Comparison of ENCODE assay signal across 18 cellular contexts in the genomic region with DNA sequence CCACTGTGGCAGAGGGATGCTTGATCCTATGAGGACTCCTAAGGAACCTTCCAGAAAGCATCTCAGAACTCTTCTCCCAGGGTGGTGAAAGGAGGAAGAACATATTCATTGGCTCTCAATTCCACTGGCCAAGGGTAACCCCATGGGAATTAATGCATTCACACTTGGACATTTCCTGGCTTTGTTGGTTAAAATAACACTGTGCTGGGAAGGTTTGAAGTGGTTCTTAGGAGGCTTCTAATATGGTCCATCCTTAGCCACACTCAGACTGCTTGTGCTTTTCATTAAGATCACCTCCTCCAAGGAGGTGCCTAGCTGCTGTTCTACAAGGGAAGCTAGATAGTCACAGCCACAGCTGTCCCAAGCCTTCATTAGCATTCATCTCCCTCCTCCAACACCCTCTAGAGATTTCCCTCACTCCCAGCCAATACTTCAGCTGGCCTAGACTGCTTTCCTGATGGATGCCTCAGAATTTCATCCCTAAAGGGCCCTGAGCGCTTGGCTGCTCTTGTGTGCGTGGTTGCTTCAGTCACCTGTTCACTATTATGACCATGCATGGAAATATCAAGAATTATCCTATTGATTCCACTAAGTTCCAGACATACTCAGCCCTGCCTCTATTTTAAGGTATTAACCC.
DNase-seq lines count a peak whose midpoint lies in the region; ATAC-seq and TF ChIP-seq lines count a peak whose summit lies in the region.
"Had no signal": no experiment of that assay in that cellular context is flagged by ENCODE, and none has a peak within 500 bp of the region (broad histone marks: within the 10 kb centered on the region; RNA-seq: fewer than 3 reads in every experiment).

No MANE protein-coding gene starts in this region.

- H3K4me2 ChIP-seq in mesenchymal stem cell (ENCODE audit: low read length, poor library complexity, severe bottlenecking) = no peak overlapping the region
- H3K4me2 ChIP-seq: A549 had no signal

- no peaks in the 10 kb centered on the region for H3K79me1 ChIP-seq in mesenchymal stem cell (replicated peaks; ENCODE audit: low read length, poor library complexity, severe bottlenecking)

- no peak overlapping the region for H2BK15ac ChIP-seq in mesenchymal stem cell (ENCODE audit: low read depth, poor library complexity, severe bottlenecking)

- peak overlapping the region; percentile 12 for H3K9ac ChIP-seq in mesenchymal stem cell (ENCODE audit: low read length)

- H3K9me3 Mint-ChIP-seq in mesothelial cell of epicardium = peaks cover 5% of the 10 kb centered on the region

- H3K27ac Mint-ChIP-seq in mesothelial cell of epicardium = no peak overlapping the region

- no peak overlapping the region for H2AFZ ChIP-seq in mesenchymal stem cell (ENCODE audit: low read depth, low read length)

- no peak overlapping the region for H3K23ac ChIP-seq in mesenchymal stem cell (ENCODE audit: low read length in 2 of 2)

- no peak for TF ChIP-seq POLR2A in heart left ventricle (IDR thresholded peaks at IDR 0.05)

- no peak overlapping the region for H3K4me3 ChIP-seq in heart left ventricle
- H3K4me3 ChIP-seq in mesenchymal stem cell (ENCODE audit: insufficient read depth in 1 of 2, low read depth in 1 of 2, low read length in 2 of 2) = no peak overlapping the region
- H3K4me3 ChIP-seq: A549 had no signal

- H4K8ac ChIP-seq in mesenchymal stem cell (ENCODE audit: low read length) = no peak overlapping the region

- peak in 3 of 4 donors; percentile 61 to 69 (median 67) for ATAC-seq in heart left ventricle
- ATAC-seq in HG03097 (IDR thresholded peaks at IDR 0.05; ENCODE audit: low FRiP score, unreplicated experiment) = no peak
- no peak for ATAC-seq in GM21529 (IDR thresholded peaks at IDR 0.05; ENCODE audit: unreplicated experiment)
- ATAC-seq: A549 had no signal

- no peak overlapping the region for H3K18ac ChIP-seq in mesenchymal stem cell (ENCODE audit: low read depth in 1 of 2, low read length in 2 of 2)

- H3K36me3 Mint-ChIP-seq in mesothelial cell of epicardium = no peaks in the 10 kb centered on the region

- no peak overlapping the region for H2AK5ac ChIP-seq in mesenchymal stem cell (ENCODE audit: low read length, severe bottlenecking)

- H4K91ac ChIP-seq in mesenchymal stem cell (ENCODE audit: low read length) = no peak overlapping the region

- H2BK120ac ChIP-seq in mesenchymal stem cell (ENCODE audit: low read depth, low read length) = no peak overlapping the region

- no peak overlapping the region for H3K4me3 Mint-ChIP-seq in mesothelial cell of epicardium

- peaks cover 10% of the 10 kb centered on the region for H3K4me1 Mint-ChIP-seq in mesothelial cell of epicardium

- H3K27me3 ChIP-seq in heart left ventricle (no peaks in the 10 kb centered on the region), mesenchymal stem cell (ENCODE audit: control insufficient read depth in 1 of 2, insufficient read depth in 1 of 2, low read length in 2 of 2) (no peaks in the 10 kb centered on the region)

- peaks cover 0 to 28% (median 16%) of the 10 kb centered on the region in 12 donors for H3K4me1 ChIP-seq in heart left ventricle
- H3K4me1 ChIP-seq in mesenchymal stem cell (ENCODE audit: control insufficient read depth, insufficient read depth, low read depth, low read length) = no peaks in the 10 kb centered on the region

- DNase-seq in heart left ventricle = no peak
- no peak for DNase-seq in cardiac septum (ENCODE audit: low spot score)
- DNase-seq in fibroblast of peridontal ligament (ENCODE audit: extremely low read depth) = peak; percentile 15
- peak; percentile 12 for DNase-seq in mesenchymal stem cell
- no peak for DNase-seq in mesothelial cell of epicardium (ENCODE audit: low spot score in 2 of 2, unreplicated experiment in 2 of 2)
- no peak for DNase-seq in occipital lobe (lab: John Stamatoyannopoulos, UW)
- DNase-seq: GF-D8, H7, Karpas-422, MM.1S, NCI-H1092 treated with DMSO at 0.1 percent for 48 hours, NCI-H1694 treated with DMSO at 0.1 percent for 48 hours, NCI-H446, NCI-H69 had no signal

- 81 to 94% (median 85%) methylated on average over 2 of the region's 2 CpGs for WGBS in heart left ventricle, 4 donors
- WGBS in mesenchymal stem cell = 100% methylated on average over 2 of the region's 2 CpGs

- intact Hi-C loops in heart left ventricle (cut with DNase I) (no loop called here), cardiac septum (cut with DNase I) (no loop called here)

- H2BK5ac ChIP-seq in mesenchymal stem cell (ENCODE audit: low read depth, low read length, poor library complexity, severe bottlenecking) = no peak overlapping the region

- H2BK12ac ChIP-seq in mesenchymal stem cell (ENCODE audit: low read length in 2 of 2) = peak overlapping the region in 1 of 2 experiments; percentile 24

- no peak overlapping the region for H3K4ac ChIP-seq in mesenchymal stem cell (ENCODE audit: low read depth in 1 of 2, low read length in 2 of 2)

- H3K14ac ChIP-seq in mesenchymal stem cell (ENCODE audit: low read length in 2 of 2) = no peak overlapping the region

- TF ChIP-seq CTCF in heart left ventricle (IDR thresholded peaks at IDR 0.05) (no peak), mesothelial cell of epicardium (IDR thresholded peaks at IDR 0.05; ENCODE audit: unreplicated experiment) (no peak)

- no peaks in the 10 kb centered on the region for H3K27me3 Mint-ChIP-seq in mesothelial cell of epicardium (ENCODE audit: low read depth)

- H3K36me3 ChIP-seq in heart left ventricle (no peaks in the 10 kb centered on the region), mesenchymal stem cell (ENCODE audit: control insufficient read depth in 1 of 2, insufficient read depth in 2 of 2, low read depth in 1 of 2, low read length in 2 of 2) (no peaks in the 10 kb centered on the region)

- H3K9me3 ChIP-seq in heart left ventricle (no peaks in the 10 kb centered on the region), mesenchymal stem cell (ENCODE audit: control insufficient read depth, low read length) (no peaks in the 10 kb centered on the region)
- H3K9me3 ChIP-seq: A549 had no signal

- H3K27ac ChIP-seq in heart left ventricle (no peak overlapping the region), mesenchymal stem cell (ENCODE audit: low read length, poor library complexity, severe bottlenecking) (no peak overlapping the region)
- H3K27ac ChIP-seq: A549, C4-2B had no signal

Comparison
In these comparisons a context has a peak if more than half of its experiments do, and no peak if none do; other contexts are left out.
1. ATAC-seq: peak in heart left ventricle (3 of 4); none in HG03097 (single experiment) and GM21529 (single experiment).
2. DNase-seq: peak in fibroblast of peridontal ligament (single experiment) and mesenchymal stem cell (single experiment); none in heart left ventricle (0 of 5), cardiac septum (single experiment), mesothelial cell of epicardium (0 of 2) and occipital lobe (single experiment).